In the genomic region with DNA sequence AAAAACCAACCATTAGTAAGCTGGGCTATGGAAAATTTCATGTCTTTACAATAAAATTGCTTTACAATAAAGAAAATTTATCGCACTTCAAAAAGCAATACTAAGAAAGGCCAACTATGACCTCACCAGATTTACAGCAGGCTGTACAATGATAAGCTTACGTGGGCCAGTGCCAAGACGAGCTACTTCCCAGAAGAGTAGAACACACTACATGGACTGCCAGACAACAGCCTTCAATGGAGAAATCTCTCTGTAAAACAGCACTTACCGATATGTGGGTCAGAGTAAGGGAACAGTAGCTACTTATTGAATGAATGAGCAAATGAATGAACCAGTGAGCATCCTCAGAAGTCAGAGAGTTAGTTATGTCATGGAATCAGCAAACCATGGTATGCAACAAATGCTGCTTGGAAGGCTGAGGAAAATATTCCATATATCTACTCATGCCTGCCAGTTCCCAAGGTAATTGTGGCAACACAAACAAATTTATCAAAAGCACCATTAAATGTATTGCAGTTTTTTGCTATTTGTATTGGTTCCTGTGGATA, we compare ENCODE assay signal across 23 cellular contexts.
DNase-seq lines count a peak whose midpoint lies in the region; ATAC-seq, FAIRE-seq and TF ChIP-seq lines count a peak whose summit lies in the region.
"Had no signal": no experiment of that assay in that cellular context is flagged by ENCODE, and none has a peak within 500 bp of the region (broad histone marks: within the 10 kb centered on the region; RNA-seq: fewer than 3 reads in every experiment).

No MANE protein-coding gene starts in this region.

- ATAC-seq in IMR-90 (ENCODE audit: low read depth) (peak; percentile 40; the same call in 1 of the 2 replicates), pancreas (peak; percentile 95 to 99 (median 97)), HG03196 (IDR thresholded peaks at IDR 0.05; ENCODE audit: unreplicated experiment) (no peak)
- no peak for ATAC-seq in activated CD8-positive, alpha-beta memory T cell treated with anti-CD3 and anti-CD28 coated beads, Interleukin-2, amount 10 ng/mL, durations not matched to agents 7 days and 5 days
- ATAC-seq: activated CD8-positive, alpha-beta T cell treated with anti-CD3 and anti-CD28 coated beads for 36 hours; CD8-positive, alpha-beta T cell; right lobe of liver; stimulated activated naive CD8-positive, alpha-beta T cell treated with anti-CD3 and anti-CD28 coated beads, Interleukin-15, Interleukin-2, amounts not matched to agents 100 U/mL and 50 U/mL, for 24 hours had no signal

- H3K27ac ChIP-seq in IMR-90 (ENCODE audit: insufficient read depth, low read length) (no peak overlapping the region), adrenal gland (no peak overlapping the region), pancreas (peak overlapping the region in 1 of 4 donors; percentile 49), tibial nerve (no peak overlapping the region)
- H3K27ac ChIP-seq: esophagus squamous epithelium, right lobe of liver, vagina had no signal

- in situ Hi-C loops in IMR-90 (cut with MboI; ENCODE audit: low sequenced_read_pairs): no loop called here

- H3K23ac ChIP-seq in IMR-90 (ENCODE audit: low read depth, low read length): no peak overlapping the region

- no peak overlapping the region for H2BK15ac ChIP-seq in IMR-90 (ENCODE audit: low read depth, low read length)

- H3K4me3 ChIP-seq in IMR-90 (ENCODE audit: insufficient read depth, low read depth, low read length) (no peak overlapping the region), adrenal gland (no peak overlapping the region), fibroblast of villous mesenchyme (ENCODE audit: low read depth, low read length) (no peak overlapping the region), pancreas (no peak overlapping the region), tibial nerve (no peak overlapping the region)
- H3K4me3 ChIP-seq: esophagus squamous epithelium, right lobe of liver, vagina had no signal

- FAIRE-seq in pancreas (lab: Jason Lieb, UNC): no peak
- FAIRE-seq: bronchial epithelial cell, keratinocyte had no signal

- H3K4me1 ChIP-seq in IMR-90 (ENCODE audit: control insufficient read depth, insufficient read depth, low read length): no peaks in the 10 kb centered on the region; the same call in 1 of the 2 replicates
- H3K4me1 ChIP-seq in adrenal gland (replicated peaks in 1 of 2): no peaks in the 10 kb centered on the region
- peaks cover 0 to 7% (median 4%) of the 10 kb centered on the region in 3 donors for H3K4me1 ChIP-seq in pancreas
- H3K4me1 ChIP-seq in tibial nerve: no peaks in the 10 kb centered on the region
- H3K4me1 ChIP-seq: esophagus squamous epithelium, right lobe of liver, vagina had no signal

- H3K9me3 Mint-ChIP-seq in activated CD8-positive, alpha-beta memory T cell treated with anti-CD3 and anti-CD28 coated beads, Interleukin-2, amount 10 ng/mL, durations not matched to agents 7 days and 5 days (ENCODE audit: low read depth): no peaks in the 10 kb centered on the region
- H3K9me3 Mint-ChIP-seq: activated B cell treated with CpG ODN at 0.5 μM for 24 hours; activated CD8-positive, alpha-beta T cell treated with anti-CD3 and anti-CD28 coated beads for 36 hours had no signal

- H4K5ac ChIP-seq in IMR-90 (ENCODE audit: low read depth, low read length): no peak overlapping the region

- no TSS peak for BruUV-seq in IMR-90 (replicated peaks; lab: Mats Ljungman, UMichigan)

- no peak overlapping the region for H2AK9ac ChIP-seq in IMR-90 (replicated peaks; ENCODE audit: low read depth, low read length, poor library complexity)

- no peak overlapping the region for H3K9ac ChIP-seq in IMR-90 (ENCODE audit: low read depth, low read length)

- H3K9me1 ChIP-seq in IMR-90 (ENCODE audit: insufficient read depth, low read length): no peaks in the 10 kb centered on the region

- TF ChIP-seq CTCF in IMR-90 (conservative IDR thresholded peaks at IDR 0.05; ENCODE audit: low read depth, low read length) (no peak), adrenal gland (IDR thresholded peaks at IDR 0.05) (no peak), fibroblast of villous mesenchyme (IDR thresholded peaks at IDR 0.05; ENCODE audit: insufficient read depth, low read depth, low read length) (no peak), pancreas (IDR thresholded peaks at IDR 0.05) (no peak), tibial nerve (IDR thresholded peaks at IDR 0.05) (no peak)

- no peak for TF ChIP-seq POLR2A in IMR-90 (IDR thresholded peaks at IDR 0.05; ENCODE audit: low read depth, low read length)
- TF ChIP-seq POLR2A in adrenal gland (IDR thresholded peaks at IDR 0.05): no peak
- no peak for TF ChIP-seq POLR2A in tibial nerve (IDR thresholded peaks at IDR 0.05)

- no peak overlapping the region for H4K91ac ChIP-seq in IMR-90 (ENCODE audit: insufficient read depth, low read depth, low read length)

- POLR2A ChIA-PET in IMR-90 (lab: Charles Lee; ENCODE audit: unreplicated experiment): no interaction called here

- no CpG with 5 or more reads among the region's 4 CpGs for WGBS in IMR-90 (ENCODE audit: extremely low coverage in 2 of 2, insufficient read length in 1 of 2), 2 experiments
- 60 to 72% (median 62%) methylated on average over 4 of the region's 4 CpGs for WGBS in adrenal gland, 4 donors
- WGBS in pancreas, 2 donors: 28 to 30% methylated on average over 4 of the region's 4 CpGs
- 51 to 58% methylated on average over 4 of the region's 4 CpGs for WGBS in tibial nerve, 2 donors

- no peak overlapping the region for H3K27ac Mint-ChIP-seq in activated CD8-positive, alpha-beta memory T cell treated with anti-CD3 and anti-CD28 coated beads, Interleukin-2, amount 10 ng/mL, durations not matched to agents 7 days and 5 days
- H3K27ac Mint-ChIP-seq: activated B cell treated with CpG ODN at 0.5 μM for 24 hours; activated CD8-positive, alpha-beta T cell treated with anti-CD3 and anti-CD28 coated beads for 36 hours; activated naive CD8-positive, alpha-beta T cell; CD8-positive, alpha-beta T cell had no signal

- H2AFZ ChIP-seq in IMR-90 (replicated peaks; ENCODE audit: low read length, poor library complexity): no peak overlapping the region

- no peak overlapping the region for H4K8ac ChIP-seq in IMR-90 (ENCODE audit: low read depth in 2 of 2, low read length in 2 of 2)

- no peaks in the 10 kb centered on the region for H3K27me3 ChIP-seq in IMR-90 (ENCODE audit: control insufficient read depth, insufficient read depth, low read length)
- H3K27me3 ChIP-seq in adrenal gland: no peaks in the 10 kb centered on the region
- H3K27me3 ChIP-seq in pancreas: no peaks in the 10 kb centered on the region
- no peaks in the 10 kb centered on the region for H3K27me3 ChIP-seq in tibial nerve
- H3K27me3 ChIP-seq: right lobe of liver, vagina had no signal

- no peak overlapping the region for H3K4ac ChIP-seq in IMR-90 (ENCODE audit: low read depth, low read length)

- dilution Hi-C loops in IMR-90 (cut with HindIII; ENCODE audit: low sequenced_read_pairs, unreplicated experiment): no loop called here

- no peaks in the 10 kb centered on the region for H3K36me3 Mint-ChIP-seq in activated CD8-positive, alpha-beta memory T cell treated with anti-CD3 and anti-CD28 coated beads, Interleukin-2, amount 10 ng/mL, durations not matched to agents 7 days and 5 days
- H3K36me3 Mint-ChIP-seq: activated naive CD8-positive, alpha-beta T cell; CD8-positive, alpha-beta T cell had no signal

- H3K79me1 ChIP-seq in IMR-90 (ENCODE audit: low read depth in 1 of 2, low read length in 2 of 2): no peaks in the 10 kb centered on the region

- peaks cover 21% of the 10 kb centered on the region for H3K27me3 Mint-ChIP-seq in activated CD8-positive, alpha-beta memory T cell treated with anti-CD3 and anti-CD28 coated beads, Interleukin-2, amount 10 ng/mL, durations not matched to agents 7 days and 5 days

- intact Hi-C loops in IMR-90 (cut with micrococcal nuclease): no loop called here
- intact Hi-C loops in adrenal gland (cut with DNase I): no loop called here
- intact Hi-C loops in pancreas (cut with DNase I): no loop called here

- DNase-seq in IMR-90 (peak; percentile 54), adrenal gland (peak in 4 of 7 donors; percentile 14 to 52 (median 30)), fibroblast of villous mesenchyme (ENCODE audit: low read depth) (peak; percentile 76), pancreas (peak in 5 of 6 donors; percentile 67 to 76 (median 74)), tibial nerve (ENCODE audit: low spot score in 2 of 2) (no peak), NCI-H187 (lab: John Stamatoyannopoulos, UW) (no peak)
- DNase-seq in activated CD8-positive, alpha-beta memory T cell treated with anti-CD3 and anti-CD28 coated beads, Interleukin-2, amount 10 ng/mL, durations not matched to agents 7 days and 5 days: no peak
- DNase-seq: activated B cell treated with CpG ODN at 0.5 μM for 24 hours; activated CD8-positive, alpha-beta T cell treated with anti-CD3 and anti-CD28 coated beads for 36 hours; CD8-positive, alpha-beta T cell; esophagus squamous epithelium; NCI-H1930; NCI-H510A treated with DMSO at 0.1 percent for 48 hours; right lobe of liver; SIG-M5; stimulated activated CD4-positive, alpha-beta T cell treated with anti-CD3 and anti-CD28 coated beads, Interleukin-1b, Interleukin-23, amount 100 ng/mL, for 48 hours; stimulated activated naive CD8-positive, alpha-beta T cell treated with anti-CD3 and anti-CD28 coated beads, Interleukin-15, Interleukin-2, amounts not matched to agents 100 U/mL and 50 U/mL, for 24 hours; T-helper 2 cell had no signal

- H3K56ac ChIP-seq in IMR-90 (ENCODE audit: extremely low read depth, insufficient read depth, low read length): no peak overlapping the region

- no peak overlapping the region for H2BK5ac ChIP-seq in IMR-90 (ENCODE audit: low read depth, low read length, poor library complexity, severe bottlenecking)

- no peak overlapping the region for H3K4me2 ChIP-seq in IMR-90 (ENCODE audit: low read depth, low read length)

- no peak overlapping the region for H3K18ac ChIP-seq in IMR-90 (ENCODE audit: low read depth, low read length)

- no peak for TF ChIP-seq EP300 in tibial nerve (IDR thresholded peaks at IDR 0.05)

- H3K9me3 ChIP-seq in IMR-90 (ENCODE audit: control insufficient read depth, insufficient read depth, low read length): no peaks in the 10 kb centered on the region
- no peaks in the 10 kb centered on the region for H3K9me3 ChIP-seq in adrenal gland (replicated peaks in 1 of 3)
- H3K9me3 ChIP-seq in pancreas: no peaks in the 10 kb centered on the region
- no peaks in the 10 kb centered on the region for H3K9me3 ChIP-seq in tibial nerve
- H3K9me3 ChIP-seq: esophagus squamous epithelium, right lobe of liver, vagina had no signal

- no peak overlapping the region for H3K14ac ChIP-seq in IMR-90 (replicated peaks; ENCODE audit: low read depth, low read length)

- no peak overlapping the region for H3K4me3 Mint-ChIP-seq in activated CD8-positive, alpha-beta memory T cell treated with anti-CD3 and anti-CD28 coated beads, Interleukin-2, amount 10 ng/mL, durations not matched to agents 7 days and 5 days
- H3K4me3 Mint-ChIP-seq: activated B cell treated with CpG ODN at 0.5 μM for 24 hours; activated CD8-positive, alpha-beta T cell treated with anti-CD3 and anti-CD28 coated beads for 36 hours; activated naive CD8-positive, alpha-beta T cell; CD8-positive, alpha-beta T cell had no signal

- no peaks in the 10 kb centered on the region for H3K4me1 Mint-ChIP-seq in activated CD8-positive, alpha-beta memory T cell treated with anti-CD3 and anti-CD28 coated beads, Interleukin-2, amount 10 ng/mL, durations not matched to agents 7 days and 5 days
- H3K4me1 Mint-ChIP-seq: activated B cell treated with CpG ODN at 0.5 μM for 24 hours had no signal

- no peak overlapping the region for H2AK5ac ChIP-seq in IMR-90 (ENCODE audit: low read depth, low read length)

- H3K36me3 ChIP-seq in IMR-90 (ENCODE audit: control insufficient read depth, insufficient read depth, low read length) (no peaks in the 10 kb centered on the region), adrenal gland (replicated peaks in 1 of 2) (no peaks in the 10 kb centered on the region), pancreas (no peaks in the 10 kb centered on the region), tibial nerve (no peaks in the 10 kb centered on the region)
- H3K36me3 ChIP-seq: esophagus squamous epithelium, right lobe of liver, vagina had no signal

- no peak overlapping the region; the same call in 1 of the 2 replicates for H2BK20ac ChIP-seq in IMR-90 (ENCODE audit: low read depth, low read length)

- H4K20me1 ChIP-seq in IMR-90 (ENCODE audit: insufficient read depth, low read length): no peaks in the 10 kb centered on the region

- CTCF ChIA-PET in IMR-90 (lab: Yijun Ruan, JAX): interaction anchor here (1.3 kb wide), 1 partner anchor 182 kb away, joined by 3 read pairs; no protein-coding TSS in a partner anchor
- CTCF ChIA-PET in activated CD8-positive, alpha-beta memory T cell treated with anti-CD3 and anti-CD28 coated beads, Interleukin-2, amount 10 ng/mL, durations not matched to agents 7 days and 5 days (lab: Charles Lee): no interaction called here

- TF ChIP-seq RAD21 in IMR-90 (IDR thresholded peaks at IDR 0.05; ENCODE audit: low read length): no peak

- H2BK120ac ChIP-seq in IMR-90 (ENCODE audit: low read depth, low read length): no peak overlapping the region

Comparison
In these comparisons a context has a peak if more than half of its experiments do, and no peak if none do; other contexts are left out.
1. ATAC-seq: peak in IMR-90 (single experiment) and pancreas (4 of 4); none in activated CD8-positive, alpha-beta memory T cell treated with anti-CD3 and anti-CD28 coated beads, Interleukin-2, amount 10 ng/mL, durations not matched to agents 7 days and 5 days (single experiment) and HG03196 (single experiment).
2. DNase-seq: peak in IMR-90 (single experiment), adrenal gland (4 of 7), fibroblast of villous mesenchyme (single experiment) and pancreas (5 of 6); none in tibial nerve (0 of 2), NCI-H187 (0 of 2) and activated CD8-positive, alpha-beta memory T cell treated with anti-CD3 and anti-CD28 coated beads, Interleukin-2, amount 10 ng/mL, durations not matched to agents 7 days and 5 days (single experiment).